14 cellular contexts compared by ENCODE assay signal in genomic region chr7:91434821-91435220, GRCh38.
DNase-seq lines count a peak whose midpoint lies in the region; ATAC-seq and TF ChIP-seq lines count a peak whose summit lies in the region.
"Had no signal": no experiment of that assay in that cellular context is flagged by ENCODE, and none has a peak within 500 bp of the region (broad histone marks: within the 10 kb centered on the region; RNA-seq: fewer than 3 reads in every experiment).

No MANE protein-coding gene starts in this region.

- in situ Hi-C loops in GM13976 (cut with MboI; ENCODE audit: low sequenced_read_pairs, unreplicated experiment): no loop called here

- ATAC-seq in GM19452 (IDR thresholded peaks at IDR 0.05; ENCODE audit: unreplicated experiment): no peak

- DNase-seq in AG20443 (ENCODE audit: low spot score) (peak; percentile 14), MV-4-11 (lab: John Stamatoyannopoulos, UW) (peak; percentile 20), fibroblast of mammary gland (ENCODE audit: low read depth) (peak; percentile 81), stromal cell of bone marrow (ENCODE audit: low read depth) (peak; percentile 84), GM13976 (ENCODE audit: low spot score) (no peak), retina (no peak)
- DNase-seq: C1 segment of cervical spinal cord, GDM1, H7, NCI-H1105 treated with DMSO at 0.1 percent for 48 hours, NCI-H1694 treated with DMSO at 0.1 percent for 48 hours, NCI-H446, OCI-M1 had no signal

- no peak for TF ChIP-seq CTCF in fibroblast of mammary gland (conservative IDR thresholded peaks at IDR 0.05; ENCODE audit: control insufficient read depth, insufficient read depth, low read depth, low read length)
- no peak for TF ChIP-seq CTCF in GM13976 (IDR thresholded peaks at IDR 0.05; ENCODE audit: borderline replicate concordance, control extremely low read depth, extremely low read depth, insufficient read depth, missing control alignments)

- H3K4me3 ChIP-seq in fibroblast of mammary gland (ENCODE audit: control insufficient read depth, low read depth, low read length): no peak overlapping the region

Comparison
In these comparisons a context has a peak if more than half of its experiments do, and no peak if none do; other contexts are left out.
1. DNase-seq: peak in AG20443 (single experiment), MV-4-11 (single experiment), fibroblast of mammary gland (single experiment) and stromal cell of bone marrow (single experiment); none in GM13976 (single experiment) and retina (single experiment).